In the genomic region with DNA sequence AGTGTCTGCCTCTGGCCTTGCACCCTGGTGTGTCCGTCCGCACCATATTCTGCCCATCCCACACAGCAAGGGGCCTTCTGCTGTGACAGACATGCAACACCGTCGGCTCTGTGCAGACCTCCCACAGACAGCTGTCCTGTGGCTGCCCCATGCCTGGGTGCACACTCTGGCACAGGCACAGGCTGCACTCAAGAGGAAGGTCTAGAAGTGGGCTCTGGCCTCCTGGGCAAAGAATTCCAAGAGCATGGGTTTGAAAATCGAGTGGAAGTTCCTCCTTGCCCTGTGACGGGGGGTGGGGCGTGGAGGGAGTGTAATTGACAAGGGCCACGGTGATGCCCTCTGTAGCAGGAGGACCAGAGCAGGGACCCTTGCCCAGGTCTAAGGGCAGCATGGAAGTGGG, we compare ENCODE assay signal across 1 cellular context.
TF ChIP-seq lines count a peak whose summit lies in the region.

No MANE protein-coding gene starts in this region.

TF ChIP-seq in H1, 55 proteins besides CTCF, POLR2A, EP300 and RAD21 (continued from another document):
- TF ChIP-seq TCF12 (IDR thresholded peaks at IDR 0.05; ENCODE audit: low read depth, low read length): no peak
- TF ChIP-seq KDM1A (IDR thresholded peaks at IDR 0.05; ENCODE audit: borderline replicate concordance, low read length): no peak
- no peak for TF ChIP-seq PHF8 (conservative IDR thresholded peaks at IDR 0.05; ENCODE audit: low read depth, low read length)
- TF ChIP-seq CTBP2 (IDR thresholded peaks at IDR 0.05; ENCODE audit: borderline replicate concordance, insufficient read depth, insufficient read length, low read length): no peak
- no peak for TF ChIP-seq EZH2 (IDR thresholded peaks at IDR 0.05; ENCODE audit: low read depth, low read length, severe bottlenecking)
- no peak for TF ChIP-seq SP1 (IDR thresholded peaks at IDR 0.05; ENCODE audit: low read depth, low read length)
